Comparison of ENCODE assay signal across 8 cellular contexts in genomic region chr4:780730-781492, GRCh38. TPM values are rescaled to one million over a fixed set of nuclear protein-coding genes. Genes with fewer than 3 reads are reported as not detected.
DNase-seq lines count a peak whose midpoint lies in the region; ATAC-seq and TF ChIP-seq lines count a peak whose summit lies in the region.

No MANE protein-coding gene starts in this region.

- TF ChIP-seq CTCF in chondrocyte (IDR thresholded peaks at IDR 0.05) (peak; percentile 28), GM13977 (IDR thresholded peaks at IDR 0.05; ENCODE audit: extremely low read depth, insufficient read depth, missing control alignments) (no peak)

- H3K9ac ChIP-seq in mucosa of rectum (ENCODE audit: low read depth in 1 of 2, low read length in 2 of 2): peak overlapping the region; percentile 89 to 94

- H3K9me3 Mint-ChIP-seq in IgD-negative memory B cell (peaks cover 0 to 2% (median 0%) of the 10 kb centered on the region in 3 donors), chondrocyte (ENCODE audit: low read depth) (no peaks in the 10 kb centered on the region)

- H3K36me3 Mint-ChIP-seq in IgD-negative memory B cell: peaks cover 5% of the 10 kb centered on the region
- peaks cover 17% of the 10 kb centered on the region for H3K36me3 Mint-ChIP-seq in chondrocyte (ENCODE audit: low read depth)

- in situ Hi-C loops in GM13977 (cut with MboI; ENCODE audit: low pct_unique_long_range_greater_than_20kb, low sequenced_read_pairs, unreplicated experiment): no loop called here

- peaks cover 20 to 24% of the 10 kb centered on the region in 2 donors for H3K4me1 ChIP-seq in mucosa of rectum (ENCODE audit: control insufficient read depth in 2 of 2, insufficient read depth in 2 of 2, low read length in 2 of 2)

- H3K27me3 Mint-ChIP-seq in IgD-negative memory B cell (peaks cover 18% of the 10 kb centered on the region), chondrocyte (ENCODE audit: low read depth) (no peaks in the 10 kb centered on the region)

- peaks cover 10 to 11% of the 10 kb centered on the region in 2 donors for H3K27me3 ChIP-seq in mucosa of rectum (ENCODE audit: control insufficient read depth in 2 of 2, insufficient read depth in 2 of 2, low read length in 2 of 2)

- peaks cover 20 to 32% (median 20%) of the 10 kb centered on the region in 3 donors for H3K4me1 Mint-ChIP-seq in IgD-negative memory B cell
- peaks cover 41% of the 10 kb centered on the region for H3K4me1 Mint-ChIP-seq in chondrocyte (ENCODE audit: low read depth)

- no peaks in the 10 kb centered on the region for H3K9me3 ChIP-seq in mucosa of rectum (ENCODE audit: control insufficient read depth in 2 of 2, low read length in 2 of 2)

- H3K4me3 Mint-ChIP-seq in IgD-negative memory B cell (peak overlapping the region; percentile 90 to 97 (median 96)), chondrocyte (ENCODE audit: unreplicated experiment) (peak overlapping the region; percentile 84)

- H3K36me3 ChIP-seq in mucosa of rectum (ENCODE audit: control insufficient read depth in 2 of 2, insufficient read depth in 2 of 2, low read length in 2 of 2): peaks cover 15% of the 10 kb centered on the region in 2 donors

- H3K27ac ChIP-seq in mucosa of rectum (ENCODE audit: low read depth in 2 of 2, low read length in 2 of 2): peak overlapping the region; percentile 92 to 94

- H3K27ac Mint-ChIP-seq in IgD-negative memory B cell (peak overlapping the region; percentile 96 to 99 (median 98)), chondrocyte (ENCODE audit: unreplicated experiment) (peak overlapping the region; percentile 97)

- peak overlapping the region; percentile 86 to 94 for H3K4me3 ChIP-seq in mucosa of rectum (ENCODE audit: low read length in 2 of 2)

- DNase-seq in chondrocyte (ENCODE audit: low spot score): peak; percentile 93
- no peak for DNase-seq in cerebellar cortex (ENCODE audit: low spot score)
- no peak for DNase-seq in GM13977 (ENCODE audit: low spot score)
- no peak for DNase-seq in globus pallidus (ENCODE audit: low spot score)
- no peak for DNase-seq in mucosa of gallbladder (ENCODE audit: low spot score)

- peak; percentile 2 for ATAC-seq in GM19372 (IDR thresholded peaks at IDR 0.05; ENCODE audit: low read depth, unreplicated experiment)

RNA-seq across cellular contexts. Expression of gene CPLX1, which starts 45.0 kb away (rescaled TPM):
- not detected for polyA plus RNA-seq in IgD-negative memory B cell
- total RNA-seq in chondrocyte: not detected in 3 replicates
- total RNA-seq in mucosa of gallbladder: 3.3 TPM
